Comparison of ENCODE assay signal across 17 cellular contexts in the genomic region with DNA sequence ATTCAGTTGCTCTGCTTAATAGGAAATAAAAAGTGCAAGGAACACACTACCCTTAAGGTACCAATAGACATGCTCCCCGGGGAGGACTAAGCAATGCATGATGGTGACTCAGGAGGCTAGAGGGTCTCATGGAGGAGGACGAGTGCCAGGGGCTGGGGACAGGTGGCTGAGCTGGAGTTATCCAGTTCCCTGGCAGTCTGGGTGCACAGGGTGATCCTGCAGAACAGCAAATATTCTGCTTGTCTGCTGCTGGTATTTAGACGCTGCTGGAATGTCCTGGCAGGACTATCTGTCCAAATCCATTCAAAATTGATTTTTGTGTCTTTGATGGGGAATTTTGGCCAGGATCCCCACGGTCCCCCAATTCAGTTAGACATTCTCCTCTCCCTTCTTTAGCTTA.
"Had no signal": no experiment of that assay in that cellular context is flagged by ENCODE, and none has a peak within 500 bp of the region (broad histone marks: within the 10 kb centered on the region; RNA-seq: fewer than 3 reads in every experiment).

No MANE protein-coding gene starts in this region.

- H3K9me3 ChIP-seq: thyroid gland had no signal

- ATAC-seq: activated CD8-positive, alpha-beta T cell treated with anti-CD3 and anti-CD28 coated beads, Interleukin-2, amount 10 ng/mL, durations not matched to agents 7 days and 5 days; activated T-cell treated with anti-CD3 and anti-CD28 coated beads, Interleukin-2, amount 50 U/mL, for 4 hours; natural killer cell treated with Interleukin-12 subunit alpha and Interleukin-12 subunit beta and Interleukin-15 and Interleukin-18, amount 100 ng/mL, for 72 hours had no signal

- H3K27me3 ChIP-seq: thyroid gland had no signal

- H3K4me3 Mint-ChIP-seq: activated CD4-positive, alpha-beta T cell treated with anti-CD3 and anti-CD28 coated beads, Interleukin-2, amount 10 ng/mL, durations not matched to agents 24 days and 14 days; activated CD8-positive, alpha-beta T cell treated with anti-CD3 and anti-CD28 coated beads, Interleukin-2, amount 10 ng/mL, durations not matched to agents 7 days and 5 days; activated naive CD4-positive, alpha-beta T cell treated with anti-CD3 and anti-CD28 coated beads for 36 hours; activated T-cell treated with anti-CD3 and anti-CD28 coated beads, Interleukin-2, amount 50 U/mL, for 4 hours; brain; endodermal cell; natural killer cell treated with Interleukin-12 subunit alpha and Interleukin-12 subunit beta and Interleukin-15 and Interleukin-18, amount 100 ng/mL, for 72 hours had no signal

- H3K4me1 ChIP-seq: thyroid gland had no signal

- H3K4me1 Mint-ChIP-seq: activated CD4-positive, alpha-beta T cell treated with anti-CD3 and anti-CD28 coated beads, Interleukin-2, amount 10 ng/mL, durations not matched to agents 24 days and 14 days had no signal

- H3K27ac Mint-ChIP-seq: activated CD4-positive, alpha-beta T cell treated with anti-CD3 and anti-CD28 coated beads, Interleukin-2, amount 10 ng/mL, durations not matched to agents 24 days and 14 days; activated CD8-positive, alpha-beta T cell treated with anti-CD3 and anti-CD28 coated beads, Interleukin-2, amount 10 ng/mL, durations not matched to agents 7 days and 5 days; activated naive CD4-positive, alpha-beta T cell treated with anti-CD3 and anti-CD28 coated beads for 36 hours; brain; endodermal cell; natural killer cell treated with Interleukin-12 subunit alpha and Interleukin-12 subunit beta and Interleukin-15 and Interleukin-18, amount 100 ng/mL, for 72 hours; progenitor cell of endocrine pancreas had no signal

- H3K36me3 ChIP-seq: thyroid gland had no signal

- DNase-seq: activated CD4-positive, alpha-beta T cell treated with anti-CD3 and anti-CD28 coated beads, Interleukin-2, amount 10 ng/mL, durations not matched to agents 24 days and 14 days; activated CD4-positive, CD25-positive, alpha-beta regulatory T cell; activated CD8-positive, alpha-beta T cell treated with anti-CD3 and anti-CD28 coated beads, Interleukin-2, amount 10 ng/mL, durations not matched to agents 7 days and 5 days; activated naive CD4-positive, alpha-beta T cell treated with anti-CD3 and anti-CD28 coated beads for 36 hours; activated T-cell treated with anti-CD3 and anti-CD28 coated beads, Interleukin-2, amount 50 U/mL, for 4 hours; central memory CD4-positive, alpha-beta T cell; erythroblast; foreskin melanocyte; glutamatergic neuron; small intestine; stimulated activated CD4-positive, alpha-beta T cell treated with anti-CD3 and anti-CD28 coated beads, Interleukin-4, amount 100 ng/mL, for 24 hours; stimulated activated naive CD4-positive, alpha-beta T cell; thyroid gland had no signal

- H3K9me3 Mint-ChIP-seq: activated CD4-positive, alpha-beta T cell treated with anti-CD3 and anti-CD28 coated beads, Interleukin-2, amount 10 ng/mL, durations not matched to agents 24 days and 14 days; activated naive CD4-positive, alpha-beta T cell treated with anti-CD3 and anti-CD28 coated beads for 36 hours; activated T-cell treated with anti-CD3 and anti-CD28 coated beads, Interleukin-2, amount 50 U/mL, for 4 hours; endodermal cell; natural killer cell treated with Interleukin-12 subunit alpha and Interleukin-12 subunit beta and Interleukin-15 and Interleukin-18, amount 100 ng/mL, for 72 hours had no signal

- H3K4me3 ChIP-seq: thyroid gland had no signal

- H3K36me3 Mint-ChIP-seq: brain; natural killer cell treated with Interleukin-12 subunit alpha and Interleukin-12 subunit beta and Interleukin-15 and Interleukin-18, amount 100 ng/mL, for 72 hours had no signal

- H3K27ac ChIP-seq: thyroid gland had no signal
